Comparison of ENCODE assay signal across 26 cellular contexts in the genomic region with DNA sequence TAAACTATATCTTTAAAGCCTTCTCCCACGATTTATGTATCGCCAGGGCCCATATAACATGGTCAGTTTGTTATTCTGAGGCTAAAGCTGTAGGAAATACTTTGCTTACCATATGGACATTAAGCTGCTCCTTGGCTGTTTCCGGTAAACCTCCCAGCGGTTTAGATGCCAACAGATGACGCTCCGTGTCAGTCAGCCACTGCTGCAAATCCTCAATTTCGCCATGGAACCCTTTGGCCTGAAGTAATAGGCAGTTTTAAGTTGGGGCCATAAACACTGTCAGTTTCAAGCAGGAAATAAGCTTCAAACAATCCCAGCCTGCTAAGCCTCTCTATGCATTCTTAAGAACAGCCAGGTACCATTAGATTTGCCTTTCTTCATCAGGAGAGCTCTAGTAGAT.
A peak's percentile ranks its signal among the peaks of the same experiment; 100 is the strongest.
DNase-seq lines count a peak whose midpoint lies in the region; ATAC-seq and TF ChIP-seq lines count a peak whose summit lies in the region.
"Had no signal": no experiment of that assay in that cellular context is flagged by ENCODE, and none has a peak within 500 bp of the region (broad histone marks: within the 10 kb centered on the region; RNA-seq: fewer than 3 reads in every experiment).

No MANE protein-coding gene starts in this region.

- H3K27ac ChIP-seq in gastroesophageal sphincter: peak overlapping the region; percentile 28 to 64 (median 38)
- no peak overlapping the region for H3K27ac ChIP-seq in trophoblast cell (ENCODE audit: low read depth, low read length)
- peak overlapping the region; percentile 51 for H3K27ac ChIP-seq in vagina
- H3K27ac ChIP-seq in naive thymus-derived CD4-positive, alpha-beta T cell (ENCODE audit: low read depth, low read length): no peak overlapping the region
- H3K27ac ChIP-seq: A549, C4-2B, HL-60 had no signal

- WGBS in gastroesophageal sphincter (ENCODE audit: low coverage in 1 of 2), 2 donors: 89 to 94% methylated on average over 7 of the region's 7 CpGs
- no CpG with 5 or more reads among the region's 7 CpGs for WGBS in trophoblast cell (ENCODE audit: extremely low coverage, insufficient coverage, insufficient read length)

- ATAC-seq in gastroesophageal sphincter: no peak
- no peak for ATAC-seq in naive thymus-derived CD4-positive, alpha-beta T cell
- ATAC-seq: A549; CD8-positive, alpha-beta T cell; HCT116; PC-3 had no signal

- no peak overlapping the region for H3K27ac Mint-ChIP-seq in naive thymus-derived CD4-positive, alpha-beta T cell
- H3K27ac Mint-ChIP-seq: CD8-positive, alpha-beta T cell had no signal

- H2BK12ac ChIP-seq in trophoblast cell (ENCODE audit: low read length): no peak overlapping the region

- no peak overlapping the region for H2AFZ ChIP-seq in trophoblast cell (ENCODE audit: insufficient read depth, low read length, poor library complexity)

- H3K4ac ChIP-seq in trophoblast cell (ENCODE audit: low read depth, low read length): no peak overlapping the region

- no peaks in the 10 kb centered on the region for H3K4me1 Mint-ChIP-seq in naive thymus-derived CD4-positive, alpha-beta T cell

- no peak overlapping the region for H3K9ac ChIP-seq in trophoblast cell (ENCODE audit: low read length)
- H3K9ac ChIP-seq: SK-N-SH had no signal

- H4K91ac ChIP-seq in trophoblast cell (ENCODE audit: low read depth, low read length): no peak overlapping the region

- H2AK5ac ChIP-seq in trophoblast cell (ENCODE audit: low read length): no peak overlapping the region

- intact Hi-C loops in vagina (cut with DNase I): no loop called here
- intact Hi-C loops in naive thymus-derived CD4-positive, alpha-beta T cell (cut with micrococcal nuclease): no loop called here

- H3K14ac ChIP-seq in trophoblast cell (ENCODE audit: low read length): no peak overlapping the region

- no peak overlapping the region for H4K12ac ChIP-seq in trophoblast cell (ENCODE audit: low read depth, low read length)

- CTCF ChIA-PET in naive thymus-derived CD4-positive, alpha-beta T cell (lab: Charles Lee): no interaction called here

- no peak overlapping the region for H3K18ac ChIP-seq in trophoblast cell (ENCODE audit: low read length)

- H4K8ac ChIP-seq in trophoblast cell (ENCODE audit: low read depth, low read length): no peak overlapping the region

- H3K36me3 Mint-ChIP-seq in naive thymus-derived CD4-positive, alpha-beta T cell: peaks cover 0 to 3% (median 0%) of the 10 kb centered on the region in 5 donors
- H3K36me3 Mint-ChIP-seq: CD8-positive, alpha-beta T cell had no signal

- peaks cover 4 to 64% of the 10 kb centered on the region in 2 donors for H3K36me3 ChIP-seq in gastroesophageal sphincter
- H3K36me3 ChIP-seq in trophoblast cell (ENCODE audit: control insufficient read depth in 1 of 2, insufficient read depth in 2 of 2, low read length in 2 of 2): peaks cover 3 to 7% of the 10 kb centered on the region in 2 experiments
- H3K36me3 ChIP-seq in vagina: peaks cover 0 to 39% of the 10 kb centered on the region in 2 donors
- no peaks in the 10 kb centered on the region for H3K36me3 ChIP-seq in naive thymus-derived CD4-positive, alpha-beta T cell (ENCODE audit: control insufficient read depth in 2 of 3, insufficient read depth in 3 of 3, low read length in 3 of 3)

- H3K4me2 ChIP-seq in trophoblast cell (ENCODE audit: low read length): no peak overlapping the region
- H3K4me2 ChIP-seq: A549, SK-N-SH had no signal

- H3K9me3 Mint-ChIP-seq in naive thymus-derived CD4-positive, alpha-beta T cell: no peaks in the 10 kb centered on the region
- H3K9me3 Mint-ChIP-seq: CD8-positive, alpha-beta T cell had no signal

- TF ChIP-seq CTCF in gastroesophageal sphincter (IDR thresholded peaks at IDR 0.05) (no peak), vagina (IDR thresholded peaks at IDR 0.05) (no peak)

- H3K79me2 ChIP-seq in trophoblast cell (ENCODE audit: control insufficient read depth, insufficient read depth, low read length, poor library complexity): no peaks in the 10 kb centered on the region

- H2BK5ac ChIP-seq in trophoblast cell (ENCODE audit: low read depth, low read length, poor library complexity): peak overlapping the region; percentile 49

- DNase-seq in amniotic epithelial cell (ENCODE audit: low read depth) (peak; percentile 58), trophoblast cell (no peak), vagina (ENCODE audit: extremely low spot score in 2 of 2) (no peak), NCI-H510A treated with DMSO at 0.1 percent for 48 hours (lab: John Stamatoyannopoulos, UW) (no peak), NCI-H2196 (lab: John Stamatoyannopoulos, UW; ENCODE audit: unreplicated experiment) (no peak)
- DNase-seq in naive thymus-derived CD4-positive, alpha-beta T cell: no peak
- DNase-seq: Caco-2; CD8-positive, alpha-beta T cell; DMS79 treated with DMSO at 0.1 percent for 48 hours; GF-D8; Karpas-422; NCI-H1092; NCI-H1417 treated with DMSO at 0.1 percent for 48 hours; NCI-H1694 treated with DMSO at 0.1 percent for 48 hours; NCI-H2081; NCI-H226; NCI-H524; NCI-H748 treated with DMSO at 0.1 percent for 48 hours; NK-92 treated with Interleukin-12 subunit alpha and Interleukin-12 subunit beta, amount 100 ng/mL, for 24 hours; PC-3; SK-N-SH had no signal

- no peak overlapping the region for H2BK120ac ChIP-seq in trophoblast cell (ENCODE audit: insufficient read depth, low read length, poor library complexity)

- POLR2A ChIA-PET in naive thymus-derived CD4-positive, alpha-beta T cell (lab: Charles Lee): no interaction called here

- H3K4me3 Mint-ChIP-seq in naive thymus-derived CD4-positive, alpha-beta T cell: no peak overlapping the region
- H3K4me3 Mint-ChIP-seq: CD8-positive, alpha-beta T cell had no signal

- H3K4me1 ChIP-seq in gastroesophageal sphincter (peaks cover 7 to 80% (median 23%) of the 10 kb centered on the region in 3 donors), trophoblast cell (ENCODE audit: control insufficient read depth in 1 of 2, insufficient read depth in 2 of 2, low read length in 2 of 2) (no peaks in the 10 kb centered on the region), vagina (peaks cover 19% of the 10 kb centered on the region)
- H3K4me1 ChIP-seq in naive thymus-derived CD4-positive, alpha-beta T cell (ENCODE audit: control insufficient read depth in 2 of 2, insufficient read depth in 2 of 2, low read length in 2 of 2): no peaks in the 10 kb centered on the region
- H3K4me1 ChIP-seq: A549, Caco-2 had no signal

- H3K9me3 ChIP-seq in gastroesophageal sphincter (no peaks in the 10 kb centered on the region), trophoblast cell (ENCODE audit: insufficient read depth, low read depth, low read length) (no peaks in the 10 kb centered on the region), vagina (no peaks in the 10 kb centered on the region)
- H3K9me3 ChIP-seq in naive thymus-derived CD4-positive, alpha-beta T cell (ENCODE audit: control insufficient read depth in 2 of 3, low read length in 3 of 3): no peaks in the 10 kb centered on the region
- H3K9me3 ChIP-seq: A549, Caco-2, SK-N-SH had no signal

- H3K27me3 ChIP-seq in gastroesophageal sphincter (no peaks in the 10 kb centered on the region), trophoblast cell (ENCODE audit: insufficient read depth, low read length) (no peaks in the 10 kb centered on the region), vagina (no peaks in the 10 kb centered on the region)
- H3K27me3 ChIP-seq in naive thymus-derived CD4-positive, alpha-beta T cell (ENCODE audit: control insufficient read depth in 2 of 2, insufficient read depth in 2 of 2, low read length in 2 of 2): no peaks in the 10 kb centered on the region

- TF ChIP-seq POLR2A in gastroesophageal sphincter (IDR thresholded peaks at IDR 0.05) (no peak), vagina (IDR thresholded peaks at IDR 0.05) (no peak)

- H3K27me3 Mint-ChIP-seq in naive thymus-derived CD4-positive, alpha-beta T cell: peaks cover 0 to 4% (median 0%) of the 10 kb centered on the region in 5 donors

- no peak overlapping the region for H3K4me3 ChIP-seq in gastroesophageal sphincter
- H3K4me3 ChIP-seq in trophoblast cell (ENCODE audit: low read depth, low read length): no peak overlapping the region
- no peak overlapping the region for H3K4me3 ChIP-seq in vagina
- no peak overlapping the region for H3K4me3 ChIP-seq in naive thymus-derived CD4-positive, alpha-beta T cell (ENCODE audit: low read length)
- H3K4me3 ChIP-seq: A549 had no signal

- H3K79me1 ChIP-seq in trophoblast cell (ENCODE audit: low read length): no peaks in the 10 kb centered on the region

- no peak for TF ChIP-seq EP300 in gastroesophageal sphincter (IDR thresholded peaks at IDR 0.05)

- peak overlapping the region; percentile 13 for H3K23ac ChIP-seq in trophoblast cell (ENCODE audit: low read length)

Comparison
In these comparisons a context has a peak if more than half of its experiments do, and no peak if none do; other contexts are left out.
1. H3K27ac ChIP-seq: peak in gastroesophageal sphincter (4 of 4) and vagina (single experiment); none in trophoblast cell (single experiment) and naive thymus-derived CD4-positive, alpha-beta T cell (single experiment).